Comparison of ENCODE assay signal across 20 cellular contexts in genomic region chr1:201218409-201218808, GRCh38. TPM values are rescaled to one million over a fixed set of nuclear protein-coding genes. Genes with fewer than 3 reads are reported as not detected.
A peak's percentile ranks its signal among the peaks of the same experiment; 100 is the strongest.
DNase-seq lines count a peak whose midpoint lies in the region; ATAC-seq and TF ChIP-seq lines count a peak whose summit lies in the region.
"Had no signal": no experiment of that assay in that cellular context is flagged by ENCODE, and none has a peak within 500 bp of the region (broad histone marks: within the 10 kb centered on the region; RNA-seq: fewer than 3 reads in every experiment).

No MANE protein-coding gene starts in this region.

- no peak overlapping the region for H3K4me3 Mint-ChIP-seq in effector memory CD8-positive, alpha-beta T cell
- H3K4me3 Mint-ChIP-seq: CD4-positive, alpha-beta T cell; GM23338 had no signal

- TF ChIP-seq CTCF in WERI-Rb-1 (IDR thresholded peaks at IDR 0.05; ENCODE audit: low read depth, low read length), result no peak

- ATAC-seq in effector memory CD8-positive, alpha-beta T cell (replicated peaks), result no peak
- no peak for ATAC-seq in HG03039 (IDR thresholded peaks at IDR 0.05; ENCODE audit: unreplicated experiment)
- ATAC-seq: GM23338 had no signal

- H3K27me3 ChIP-seq in WERI-Rb-1 (ENCODE audit: insufficient read depth, low read depth, severe bottlenecking), result no peaks in the 10 kb centered on the region

- H3K9me3 ChIP-seq in WERI-Rb-1 (ENCODE audit: severe bottlenecking), result no peaks in the 10 kb centered on the region

- peaks cover 0 to 1% of the 10 kb centered on the region in 2 donors for H3K4me1 Mint-ChIP-seq in effector memory CD8-positive, alpha-beta T cell (ENCODE audit: low read depth in 2 of 2)

- no peaks in the 10 kb centered on the region for H3K36me3 Mint-ChIP-seq in effector memory CD8-positive, alpha-beta T cell (ENCODE audit: insufficient read depth)

- intact Hi-C loops in posterior vena cava (cut with DNase I), result no loop called here

- H3K27ac Mint-ChIP-seq in effector memory CD8-positive, alpha-beta T cell, result no peak overlapping the region
- H3K27ac Mint-ChIP-seq: CD4-positive, alpha-beta T cell; GM23338 had no signal

- no peak overlapping the region for H3K4me3 ChIP-seq in WERI-Rb-1 (ENCODE audit: low read depth, low read length)
- H3K4me3 ChIP-seq: GM23338 had no signal

- H3K27ac ChIP-seq in WERI-Rb-1, result no peak overlapping the region
- H3K27ac ChIP-seq: RWPE1 had no signal

- no peaks in the 10 kb centered on the region for H3K27me3 Mint-ChIP-seq in effector memory CD8-positive, alpha-beta T cell
- H3K27me3 Mint-ChIP-seq: CD4-positive, alpha-beta T cell had no signal

- DNase-seq in activated effector memory CD4-positive, alpha-beta T cell treated with anti-CD3 and anti-CD28 coated beads, Interleukin-2, amount 50 U/mL, for 16 hours, result peak; percentile 50
- no peak for DNase-seq in activated effector memory CD4-positive, alpha-beta T cell treated with Interleukin-2 at 50 U/mL for 16 hours
- DNase-seq in WERI-Rb-1 (peak; percentile 10), ecto neural progenitor cell (ENCODE audit: low spot score) (peak; percentile 29), posterior vena cava (ENCODE audit: low spot score) (peak; percentile 71), DMS153 (lab: John Stamatoyannopoulos, UW) (no peak)
- DNase-seq in effector memory CD8-positive, alpha-beta T cell, result no peak
- DNase-seq: AML-193; Calu3; DND-41; GDM1; NCI-H146; NCI-H345; NCI-H526 treated with DMSO at 0.1 percent for 48 hours; NK-92 treated with Interleukin-12 subunit alpha and Interleukin-12 subunit beta, amount 100 ng/mL, for 24 hours; OCI-M1 had no signal

- H3K36me3 ChIP-seq in WERI-Rb-1, result 0 out of 2 replicates have a peak, but pooled peaks cover 2% of the 10 kb centered on the region

- no peaks in the 10 kb centered on the region for H3K9me3 Mint-ChIP-seq in effector memory CD8-positive, alpha-beta T cell
- H3K9me3 Mint-ChIP-seq: CD4-positive, alpha-beta T cell; GM23338 had no signal

RNA-seq across cellular contexts. Expression of gene IGFN1, which starts 27.8 kb away (rescaled TPM):
- 1 to 10 TPM in 1 of 2 donors, under 1 TPM in 1; 0.90 to 3.4 TPM for total RNA-seq in posterior vena cava
- total RNA-seq: Calu3; CD4-positive, alpha-beta T cell; GM23338 had no signal

Comparison
In these comparisons a context has a peak if more than half of its experiments do, and no peak if none do; other contexts are left out.
1. DNase-seq: peak in activated effector memory CD4-positive, alpha-beta T cell treated with anti-CD3 and anti-CD28 coated beads, Interleukin-2, amount 50 U/mL, for 16 hours (single experiment), WERI-Rb-1 (single experiment), ecto neural progenitor cell (single experiment) and posterior vena cava (single experiment); none in activated effector memory CD4-positive, alpha-beta T cell treated with Interleukin-2 at 50 U/mL for 16 hours (single experiment), effector memory CD8-positive, alpha-beta T cell (0 of 3) and DMS153 (single experiment).